Comparison of ENCODE assay signal across 8 cellular contexts in the genomic region with DNA sequence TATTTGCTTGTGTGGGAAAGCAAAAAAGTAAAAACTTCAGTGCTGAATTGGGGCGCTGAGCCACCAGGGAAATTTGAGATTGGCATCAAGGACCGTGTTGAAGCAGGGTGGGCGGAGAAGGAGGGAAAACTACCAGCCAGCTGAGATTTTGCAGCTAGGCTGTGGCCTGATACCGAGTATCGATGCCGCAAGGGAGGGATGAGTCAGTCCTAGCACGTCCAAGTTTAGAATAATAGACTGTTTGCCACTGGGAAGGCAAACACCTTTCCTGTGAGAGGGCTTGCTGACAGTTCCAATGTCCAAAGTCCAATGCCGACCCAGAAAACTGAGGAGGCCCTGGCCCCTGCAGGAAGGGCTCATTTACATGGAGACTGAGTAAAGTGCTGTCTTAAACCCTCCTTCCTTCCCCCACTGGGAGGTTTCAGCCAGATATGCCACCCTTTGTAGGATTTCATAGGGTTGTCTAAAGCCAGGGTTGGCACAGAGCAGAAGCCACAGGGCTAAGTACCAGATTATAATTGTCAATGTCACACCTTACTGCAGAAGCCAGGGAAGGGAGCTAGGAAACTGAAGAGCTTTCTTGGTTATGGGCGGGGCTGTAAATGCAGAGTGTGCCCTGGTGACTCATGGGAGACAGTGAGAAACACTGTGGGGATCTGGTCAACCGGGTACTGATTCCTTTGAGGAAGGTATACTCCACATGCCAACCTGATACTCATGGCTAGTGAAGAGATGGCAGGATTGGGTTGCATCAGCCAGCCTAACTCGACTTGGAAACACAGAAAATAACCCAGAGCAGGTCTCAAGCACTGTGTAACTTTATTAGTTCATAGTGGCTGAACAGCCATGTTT. TPM values are rescaled to one million over a fixed set of nuclear protein-coding genes. Genes with fewer than 3 reads are reported as not detected.
A peak's percentile ranks its signal among the peaks of the same experiment; 100 is the strongest.
DNase-seq lines count a peak whose midpoint lies in the region; ATAC-seq and TF ChIP-seq lines count a peak whose summit lies in the region.

No MANE protein-coding gene starts in this region.

- intact Hi-C loops in posterior cingulate gyrus (cut with DNase I): no loop called here

- no peak overlapping the region for H3K27ac ChIP-seq in SU-DHL-6 (ENCODE audit: low read depth, low read length)
- H3K27ac ChIP-seq in gastroesophageal sphincter: peak overlapping the region in 3 of 4 donors; percentile 21 to 61 (median 40)

- no peak overlapping the region for H3K4me3 ChIP-seq in SU-DHL-6 (ENCODE audit: insufficient read depth, low read length, poor library complexity, severe bottlenecking)
- no peak overlapping the region for H3K4me3 ChIP-seq in gastroesophageal sphincter

- H3K9me3 ChIP-seq in SU-DHL-6 (ENCODE audit: insufficient read depth, low read length) (no peaks in the 10 kb centered on the region), gastroesophageal sphincter (no peaks in the 10 kb centered on the region)

- H2AFZ ChIP-seq in SU-DHL-6 (ENCODE audit: low read depth, low read length, severe bottlenecking): peak overlapping the region; percentile 32

- no peak for TF ChIP-seq EP300 in gastroesophageal sphincter (IDR thresholded peaks at IDR 0.05)

- TF ChIP-seq CTCF in SU-DHL-6 (IDR thresholded peaks at IDR 0.05; ENCODE audit: insufficient read depth, low read length, poor library complexity, severe bottlenecking) (no peak), gastroesophageal sphincter (IDR thresholded peaks at IDR 0.05) (no peak)

- H3F3A ChIP-seq in SU-DHL-6 (ENCODE audit: insufficient read depth): no peaks in the 10 kb centered on the region

- ATAC-seq in gastroesophageal sphincter (peak; percentile 67), GM18870 (IDR thresholded peaks at IDR 0.05; ENCODE audit: unreplicated experiment) (no peak), GM18498 (IDR thresholded peaks at IDR 0.05; ENCODE audit: unreplicated experiment) (no peak), HG02588 (IDR thresholded peaks at IDR 0.05; ENCODE audit: unreplicated experiment) (no peak)

- H3K36me3 ChIP-seq in SU-DHL-6 (ENCODE audit: low read length): no peaks in the 10 kb centered on the region
- no peaks in the 10 kb centered on the region for H3K36me3 ChIP-seq in gastroesophageal sphincter

- H3K4me2 ChIP-seq in SU-DHL-6 (ENCODE audit: low read depth, low read length, poor library complexity, severe bottlenecking): no peak overlapping the region

- H3K27me3 ChIP-seq in SU-DHL-6 (ENCODE audit: low read length): no peaks in the 10 kb centered on the region
- no peaks in the 10 kb centered on the region for H3K27me3 ChIP-seq in gastroesophageal sphincter

- DNase-seq in AG08396 (ENCODE audit: low spot score): peak; percentile 69
- DNase-seq in HS-5 (ENCODE audit: low read depth): peak; percentile 45
- DNase-seq in posterior cingulate gyrus: peak; percentile 11 to 91 (median 58)

- WGBS in gastroesophageal sphincter (ENCODE audit: low coverage in 1 of 2), 2 donors: 34 to 36% methylated on average over 9 of the region's 11 CpGs

- peaks cover 0 to 13% (median 10%) of the 10 kb centered on the region in 3 donors for H3K4me1 ChIP-seq in gastroesophageal sphincter

- no peak overlapping the region for H3K9ac ChIP-seq in SU-DHL-6 (ENCODE audit: low read length)

- H4K20me1 ChIP-seq in SU-DHL-6 (ENCODE audit: low read depth, low read length): no peaks in the 10 kb centered on the region

- no peak for TF ChIP-seq POLR2A in gastroesophageal sphincter (IDR thresholded peaks at IDR 0.05)

- H3K79me2 ChIP-seq in SU-DHL-6 (ENCODE audit: insufficient read depth, low read length): no peaks in the 10 kb centered on the region

- H3K9me2 ChIP-seq in SU-DHL-6 (replicated peaks; ENCODE audit: insufficient read depth, low read length): no peaks in the 10 kb centered on the region

RNA-seq across cellular contexts. Expression of a gene that starts 28.4 kb away (rescaled TPM):
- total RNA-seq in gastroesophageal sphincter: 10 to 100 TPM; 20.3 to 46.4 (median 37.3) TPM
